ENCODE assay signal across 11 cellular contexts in the genomic region with DNA sequence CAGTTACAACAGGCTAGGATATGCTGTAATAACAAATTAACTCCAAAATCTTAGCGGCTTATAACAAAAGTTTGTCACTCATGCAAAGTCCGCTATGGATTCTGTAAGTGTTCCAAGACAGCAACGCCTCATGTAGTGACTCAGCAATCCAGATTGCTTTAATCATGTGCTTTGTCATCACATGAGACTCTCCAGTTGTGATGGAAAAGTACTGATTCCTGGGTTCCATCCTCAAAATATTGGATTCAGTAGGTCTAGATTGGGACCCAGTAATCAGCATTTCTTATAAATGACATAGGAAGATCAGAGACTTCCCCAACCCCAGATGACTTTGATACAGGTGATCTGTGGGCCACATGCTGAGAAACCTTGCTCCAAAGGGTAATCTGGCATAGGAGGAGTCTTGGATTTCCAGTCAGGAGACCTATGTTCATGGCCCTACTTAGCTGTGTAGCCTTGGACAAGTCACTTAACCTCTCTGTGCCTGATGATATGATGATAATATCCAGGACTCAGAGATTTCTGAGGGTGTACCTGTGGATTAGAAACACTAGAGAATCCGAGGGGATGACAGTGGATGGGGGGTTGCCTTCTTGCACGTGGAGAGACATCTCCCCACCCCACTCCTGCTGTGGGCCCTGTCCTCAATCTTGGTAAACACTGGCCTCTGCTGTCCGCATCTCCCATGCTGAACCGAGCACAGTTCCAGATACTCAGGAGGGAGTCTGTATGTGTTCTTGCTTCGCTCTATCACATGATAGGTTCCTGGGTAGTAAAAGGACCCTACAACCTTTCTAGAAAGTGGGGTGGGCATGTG.
A peak's percentile ranks its signal among the peaks of the same experiment; 100 is the strongest.
DNase-seq lines count a peak whose midpoint lies in the region; TF ChIP-seq lines count a peak whose summit lies in the region.
"Had no signal": no experiment of that assay in that cellular context is flagged by ENCODE, and none has a peak within 500 bp of the region (broad histone marks: within the 10 kb centered on the region; RNA-seq: fewer than 3 reads in every experiment).

No MANE protein-coding gene starts in this region.

- H3K27me3 ChIP-seq in OCI-LY1 (ENCODE audit: insufficient read depth, low read length) (no peaks in the 10 kb centered on the region), Karpas-422 (ENCODE audit: low read length) (no peaks in the 10 kb centered on the region)
- H3K27me3 ChIP-seq: testis had no signal

- H2AFZ ChIP-seq in OCI-LY1 (ENCODE audit: low read length) (no peak overlapping the region), Karpas-422 (ENCODE audit: low read length) (no peak overlapping the region)
- H2AFZ ChIP-seq: PC-9 had no signal

- H3K9ac ChIP-seq in OCI-LY1 (ENCODE audit: low read length) (no peak overlapping the region), Karpas-422 (ENCODE audit: low read length) (no peak overlapping the region)

- H3F3A ChIP-seq in OCI-LY1 (ENCODE audit: insufficient read depth, low read length): no peaks in the 10 kb centered on the region

- TF ChIP-seq CTCF in OCI-LY1 (IDR thresholded peaks at IDR 0.05; ENCODE audit: low read length) (peak; percentile 18; the same call in 1 of the 2 replicates), epithelial cell of esophagus (IDR thresholded peaks at IDR 0.05; ENCODE audit: insufficient read depth, low read depth, low read length, missing control alignments) (no peak), retinal pigment epithelial cell (conservative IDR thresholded peaks at IDR 0.05; ENCODE audit: low read depth, low read length) (no peak)

- no peaks in the 10 kb centered on the region for H3K9me2 ChIP-seq in OCI-LY1 (ENCODE audit: low read depth, low read length)
- H3K9me2 ChIP-seq in Karpas-422 (replicated peaks; ENCODE audit: insufficient read depth, low read length): no peaks in the 10 kb centered on the region

- DNase-seq in G401 (ENCODE audit: low spot score) (peak; percentile 62), epithelial cell of esophagus (ENCODE audit: low read depth) (peak; percentile 76), retinal pigment epithelial cell (ENCODE audit: low read depth) (peak; percentile 36), Karpas-422 (no peak), NCI-H446 (lab: John Stamatoyannopoulos, UW) (no peak)
- DNase-seq in stimulated activated CD4-positive, alpha-beta T cell treated with anti-CD3 and anti-CD28 coated beads, Interleukin-2, amount 100 ng/mL, for 48 hours: no peak
- DNase-seq: glutamatergic neuron, NCI-H1092, PC-9, testis had no signal

- in situ Hi-C loops in G401 (cut with HindIII; ENCODE audit: low sequenced_read_pairs): no loop called here

- no peak overlapping the region for H3K4me2 ChIP-seq in OCI-LY1 (ENCODE audit: low read length)
- no peak overlapping the region for H3K4me2 ChIP-seq in Karpas-422 (ENCODE audit: low read depth, low read length, poor library complexity, severe bottlenecking)
- H3K4me2 ChIP-seq: PC-9 had no signal

- H3K27ac ChIP-seq in OCI-LY1 (ENCODE audit: low read depth, low read length, poor library complexity, severe bottlenecking): no peak overlapping the region
- no peak overlapping the region for H3K27ac ChIP-seq in Karpas-422 (ENCODE audit: low read length)
- H3K27ac ChIP-seq: PC-9, testis had no signal

- H3K79me2 ChIP-seq in OCI-LY1 (ENCODE audit: insufficient read depth, low read length) (no peaks in the 10 kb centered on the region), Karpas-422 (ENCODE audit: low read length) (no peaks in the 10 kb centered on the region)

- no peaks in the 10 kb centered on the region for H3K9me3 ChIP-seq in OCI-LY1 (ENCODE audit: low read length)
- H3K9me3 ChIP-seq in Karpas-422 (ENCODE audit: low read length): no peaks in the 10 kb centered on the region
- H3K9me3 ChIP-seq: testis had no signal

- H4K20me1 ChIP-seq in OCI-LY1 (ENCODE audit: insufficient read depth, low read length) (no peaks in the 10 kb centered on the region), Karpas-422 (ENCODE audit: insufficient read depth, low read depth, low read length) (no peaks in the 10 kb centered on the region)

- no peaks in the 10 kb centered on the region for H3K36me3 ChIP-seq in OCI-LY1 (ENCODE audit: insufficient read depth, low read length)
- H3K36me3 ChIP-seq in Karpas-422 (ENCODE audit: insufficient read depth, low read length): no peaks in the 10 kb centered on the region

- peaks cover 3% of the 10 kb centered on the region for H3K4me1 ChIP-seq in OCI-LY1 (ENCODE audit: insufficient read depth, low read length, severe bottlenecking)
- peaks cover 12% of the 10 kb centered on the region for H3K4me1 ChIP-seq in Karpas-422 (ENCODE audit: low read length)

- H3K4me3 ChIP-seq in OCI-LY1 (ENCODE audit: low read depth, low read length, poor library complexity, severe bottlenecking): no peak overlapping the region
- H3K4me3 ChIP-seq in epithelial cell of esophagus (ENCODE audit: low read length): no peak overlapping the region
- no peak overlapping the region for H3K4me3 ChIP-seq in retinal pigment epithelial cell (ENCODE audit: low read length)
- no peak overlapping the region for H3K4me3 ChIP-seq in Karpas-422 (ENCODE audit: low read length)
- H3K4me3 ChIP-seq: PC-9, testis had no signal

Comparison
In these comparisons a context has a peak if more than half of its experiments do, and no peak if none do; other contexts are left out.
1. DNase-seq: peak in G401 (single experiment), epithelial cell of esophagus (single experiment) and retinal pigment epithelial cell (single experiment); none in Karpas-422 (single experiment), NCI-H446 (0 of 2) and stimulated activated CD4-positive, alpha-beta T cell treated with anti-CD3 and anti-CD28 coated beads, Interleukin-2, amount 100 ng/mL, for 48 hours (0 of 2).